ENCODE assay signal across 9 cellular contexts in the genomic region with DNA sequence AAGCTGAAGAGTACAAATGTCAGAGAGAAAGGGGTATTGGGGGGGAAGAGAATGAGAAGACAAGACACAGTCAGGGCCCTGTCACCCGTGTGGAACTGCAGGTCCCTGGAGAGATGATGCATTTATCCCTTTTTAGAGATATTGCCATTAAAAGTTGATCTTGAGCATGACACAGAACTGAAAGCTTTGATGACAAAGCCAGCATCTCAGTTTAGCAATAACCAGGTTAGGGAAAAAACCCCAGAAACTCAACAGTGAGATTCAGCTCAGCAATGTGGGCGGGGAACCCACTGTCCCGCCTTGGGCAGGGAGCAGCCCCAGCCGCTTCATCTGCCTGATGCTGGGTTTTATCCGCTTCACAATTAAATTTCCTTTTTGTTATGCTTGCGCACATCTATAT.
DNase-seq lines count a peak whose midpoint lies in the region; ATAC-seq, FAIRE-seq and TF ChIP-seq lines count a peak whose summit lies in the region.
"Had no signal": no experiment of that assay in that cellular context is flagged by ENCODE, and none has a peak within 500 bp of the region (broad histone marks: within the 10 kb centered on the region; RNA-seq: fewer than 3 reads in every experiment).

No MANE protein-coding gene starts in this region.

- no peak for FAIRE-seq in pancreas (lab: Jason Lieb, UNC)

- H3K56ac ChIP-seq in mesendoderm (ENCODE audit: low read length): no peak overlapping the region

- no peak overlapping the region for H2BK5ac ChIP-seq in mesendoderm (ENCODE audit: low read length)

- intact Hi-C loops in pancreas (cut with DNase I): no loop called here
- intact Hi-C loops in left cardiac atrium (cut with DNase I): no loop called here

- H3K4ac ChIP-seq in mesendoderm (ENCODE audit: low read depth, low read length): no peak overlapping the region

- H3K27ac ChIP-seq in Karpas-422 (ENCODE audit: low read length) (no peak overlapping the region), pancreas (peak overlapping the region; percentile 68 to 94 (median 92)), mesendoderm (ENCODE audit: low read depth, low read length) (no peak overlapping the region)

- H3K9ac ChIP-seq in Karpas-422 (ENCODE audit: low read length) (no peak overlapping the region), mesendoderm (ENCODE audit: low read length) (no peak overlapping the region)

- no peak overlapping the region for H3K18ac ChIP-seq in mesendoderm (ENCODE audit: low read length)

- no peaks in the 10 kb centered on the region for H3K9me2 ChIP-seq in Karpas-422 (replicated peaks; ENCODE audit: insufficient read depth, low read length)

- no peak overlapping the region for H4K5ac ChIP-seq in mesendoderm (ENCODE audit: low read length)

- H3K36me3 ChIP-seq in Karpas-422 (ENCODE audit: insufficient read depth, low read length): no peaks in the 10 kb centered on the region
- peaks cover 0 to 4% (median 0%) of the 10 kb centered on the region in 3 donors for H3K36me3 ChIP-seq in pancreas
- H3K36me3 ChIP-seq in mesendoderm (ENCODE audit: control insufficient read depth, insufficient read depth, low read length): no peaks in the 10 kb centered on the region

- no peak overlapping the region for H2BK120ac ChIP-seq in mesendoderm (ENCODE audit: low read depth, low read length)

- H2BK15ac ChIP-seq in mesendoderm (replicated peaks; ENCODE audit: low read depth): no peak overlapping the region

- no peak overlapping the region for H2AFZ ChIP-seq in Karpas-422 (ENCODE audit: low read length)

- H3K23ac ChIP-seq in mesendoderm (ENCODE audit: low read length): no peak overlapping the region

- peaks cover 14% of the 10 kb centered on the region for H3K79me1 ChIP-seq in mesendoderm (ENCODE audit: low read length)

- H3K79me2 ChIP-seq in Karpas-422 (ENCODE audit: low read length) (no peaks in the 10 kb centered on the region), mesendoderm (ENCODE audit: control insufficient read depth, insufficient read depth, low read length) (peaks cover 39% of the 10 kb centered on the region)

- H3K4me1 ChIP-seq in Karpas-422 (ENCODE audit: low read length) (peaks cover 46% of the 10 kb centered on the region), pancreas (peaks cover 40 to 52% (median 42%) of the 10 kb centered on the region in 3 donors), mesendoderm (ENCODE audit: control insufficient read depth, low read depth, low read length) (peaks cover 9% of the 10 kb centered on the region)

- 89 to 92% methylated on average over 6 of the region's 6 CpGs for WGBS in pancreas, 2 donors
- WGBS in mesendoderm (ENCODE audit: extremely low coverage, insufficient coverage, low lambda C conversion rate): no CpG with 5 or more reads among the region's 6 CpGs

- no peak for TF ChIP-seq CTCF in pancreas (IDR thresholded peaks at IDR 0.05)

- DNase-seq in Karpas-422 (peak; percentile 44), pancreas (no peak), mesendoderm (no peak), NOMO-1 (lab: John Stamatoyannopoulos, UW; ENCODE audit: unreplicated experiment in 2 of 2) (no peak), left cardiac atrium (no peak), NCI-H2227 treated with DMSO at 0.1 percent for 48 hours (lab: John Stamatoyannopoulos, UW) (no peak)
- DNase-seq: H9 had no signal

- H3K4me2 ChIP-seq in Karpas-422 (ENCODE audit: low read depth, low read length, poor library complexity, severe bottlenecking) (peak overlapping the region; percentile 17), mesendoderm (ENCODE audit: low read length) (no peak overlapping the region)

- H3K4me3 ChIP-seq in Karpas-422 (ENCODE audit: low read length): no peak overlapping the region
- no peak overlapping the region for H3K4me3 ChIP-seq in pancreas
- no peak overlapping the region for H3K4me3 ChIP-seq in mesendoderm (ENCODE audit: low read length)

- peaks cover 22% of the 10 kb centered on the region; the same call in 1 of the 2 replicates for H4K20me1 ChIP-seq in Karpas-422 (ENCODE audit: insufficient read depth, low read depth, low read length)

- no peak overlapping the region for H2AK5ac ChIP-seq in mesendoderm (ENCODE audit: low read length)

- ATAC-seq in GM18502 (IDR thresholded peaks at IDR 0.05; ENCODE audit: poor library complexity, unreplicated experiment) (peak; percentile 89), GM21717 (IDR thresholded peaks at IDR 0.05; ENCODE audit: unreplicated experiment) (peak; percentile 83), pancreas (no peak), left cardiac atrium (no peak)

- H3K9me3 ChIP-seq in Karpas-422 (ENCODE audit: low read length) (no peaks in the 10 kb centered on the region), pancreas (no peaks in the 10 kb centered on the region)

- H4K8ac ChIP-seq in mesendoderm (ENCODE audit: low read depth, low read length): no peak overlapping the region

- H3K27me3 ChIP-seq in Karpas-422 (ENCODE audit: low read length) (no peaks in the 10 kb centered on the region), pancreas (no peaks in the 10 kb centered on the region), mesendoderm (ENCODE audit: insufficient read depth, low read length, poor library complexity) (no peaks in the 10 kb centered on the region)

Comparison
In these comparisons a context has a peak if more than half of its experiments do, and no peak if none do; other contexts are left out.
1. ATAC-seq: peak in GM18502 (single experiment) and GM21717 (single experiment); none in pancreas (0 of 4) and left cardiac atrium (0 of 2).
2. H3K27ac ChIP-seq: peak in pancreas (4 of 4); none in Karpas-422 (single experiment) and mesendoderm (single experiment).